In the genomic region with DNA sequence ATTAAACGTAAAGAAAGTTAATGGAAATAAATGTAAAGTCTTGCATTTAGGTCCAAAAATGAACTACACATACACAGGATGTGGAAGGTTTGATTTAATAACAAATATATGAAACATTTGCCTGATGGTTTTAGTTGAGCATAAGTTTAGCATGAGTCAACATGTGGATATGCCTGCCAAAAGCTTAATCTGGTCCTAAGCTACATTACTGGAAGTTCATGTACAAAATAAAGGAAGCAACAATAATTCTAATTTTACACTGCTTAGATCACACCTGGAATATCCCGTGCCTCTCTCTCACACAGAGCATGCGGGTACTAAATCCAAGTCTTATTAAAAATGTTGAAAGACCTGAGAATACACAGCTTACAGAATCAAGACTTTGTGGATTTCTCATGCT, we compare ENCODE assay signal across 16 cellular contexts.
A peak's percentile ranks its signal among the peaks of the same experiment; 100 is the strongest.
DNase-seq lines count a peak whose midpoint lies in the region; ATAC-seq and TF ChIP-seq lines count a peak whose summit lies in the region.
"Had no signal": no experiment of that assay in that cellular context is flagged by ENCODE, and none has a peak within 500 bp of the region (broad histone marks: within the 10 kb centered on the region; RNA-seq: fewer than 3 reads in every experiment).

No MANE protein-coding gene starts in this region.

- H3K9me3 Mint-ChIP-seq in effector memory CD8-positive, alpha-beta T cell, result peaks cover 0 to 4% of the 10 kb centered on the region in 2 donors

- no peaks in the 10 kb centered on the region for H3K4me1 ChIP-seq in left lung
- H3K4me1 ChIP-seq: spleen had no signal

- H3K27me3 ChIP-seq in left lung, result no peaks in the 10 kb centered on the region
- H3K27me3 ChIP-seq: spleen had no signal

- intact Hi-C loops in left lung (cut with DNase I), result no loop called here

- no peaks in the 10 kb centered on the region for H3K27me3 Mint-ChIP-seq in effector memory CD8-positive, alpha-beta T cell
- H3K27me3 Mint-ChIP-seq: naive B cell had no signal

- no peak overlapping the region for H3K27ac Mint-ChIP-seq in effector memory CD8-positive, alpha-beta T cell
- H3K27ac Mint-ChIP-seq: CD14-positive monocyte, immature natural killer cell, naive B cell had no signal

- H3K4me3 ChIP-seq in cardiac fibroblast (replicated peaks in 1 of 2; ENCODE audit: low read depth in 2 of 2, low read length in 2 of 2) (no peak overlapping the region), left lung (no peak overlapping the region)
- H3K4me3 ChIP-seq: spleen had no signal

- H3K27ac ChIP-seq in left lung, result no peak overlapping the region
- H3K27ac ChIP-seq: spleen, VCaP had no signal

- TF ChIP-seq CTCF in cardiac fibroblast (IDR thresholded peaks at IDR 0.05; ENCODE audit: low read depth, low read length), result no peak
- no peak for TF ChIP-seq CTCF in left lung (IDR thresholded peaks at IDR 0.05)

- H3K9me3 ChIP-seq in left lung, result no peaks in the 10 kb centered on the region
- H3K9me3 ChIP-seq: spleen had no signal

- H3K4me3 Mint-ChIP-seq in effector memory CD8-positive, alpha-beta T cell, result no peak overlapping the region
- H3K4me3 Mint-ChIP-seq: CD14-positive monocyte, immature natural killer cell, naive B cell had no signal

- peak; percentile 33 for ATAC-seq in left lung
- ATAC-seq in GM18502 (IDR thresholded peaks at IDR 0.05; ENCODE audit: poor library complexity, unreplicated experiment), result no peak
- ATAC-seq in effector memory CD8-positive, alpha-beta T cell (replicated peaks), result no peak
- no peak for ATAC-seq in GM21737 (IDR thresholded peaks at IDR 0.05; ENCODE audit: unreplicated experiment)
- no peak for ATAC-seq in GM18861 (IDR thresholded peaks at IDR 0.05; ENCODE audit: unreplicated experiment)

- DNase-seq in AG08395 (ENCODE audit: low spot score), result peak; percentile 69
- peak; percentile 86 for DNase-seq in HS-5 (ENCODE audit: low read depth)
- peak; percentile 89 to 92 for DNase-seq in cardiac fibroblast (ENCODE audit: low read depth in 2 of 2)
- DNase-seq in left lung, result no peak
- DNase-seq in effector memory CD8-positive, alpha-beta T cell, result no peak
- DNase-seq: immature natural killer cell, naive B cell, NCI-H1092 treated with DMSO at 0.1 percent for 48 hours, NCI-H524 treated with DMSO at 0.1 percent for 48 hours, SHP77, spleen had no signal

- H3K36me3 Mint-ChIP-seq in effector memory CD8-positive, alpha-beta T cell (ENCODE audit: insufficient read depth), result peaks cover 3% of the 10 kb centered on the region
- H3K36me3 Mint-ChIP-seq: CD14-positive monocyte, immature natural killer cell, naive B cell had no signal

- no peaks in the 10 kb centered on the region for H3K4me1 Mint-ChIP-seq in effector memory CD8-positive, alpha-beta T cell (ENCODE audit: low read depth in 2 of 2)
- H3K4me1 Mint-ChIP-seq: CD14-positive monocyte, immature natural killer cell, naive B cell had no signal

- H3K36me3 ChIP-seq in left lung, result no peaks in the 10 kb centered on the region
- H3K36me3 ChIP-seq: spleen had no signal

Comparison
In these comparisons a context has a peak if more than half of its experiments do, and no peak if none do; other contexts are left out.
1. DNase-seq: peak in AG08395 (single experiment), HS-5 (single experiment) and cardiac fibroblast (2 of 2); none in left lung (0 of 2) and effector memory CD8-positive, alpha-beta T cell (0 of 3).